In genomic region chr12:26338574-26339572, GRCh38 we compare ENCODE assay signal across 1 cellular context.
TF ChIP-seq lines count a peak whose summit lies in the region.

No MANE protein-coding gene starts in this region.

TF ChIP-seq in HCT116, 20 proteins besides CTCF, POLR2A, EP300 and RAD21 (continued from another document):
- TF ChIP-seq SIN3A (IDR thresholded peaks at IDR 0.05; ENCODE audit: low read depth) = no peak
- no peak for TF ChIP-seq CBX3 (IDR thresholded peaks at IDR 0.05; ENCODE audit: low read depth)
- no peak for TF ChIP-seq EZH2 (IDR thresholded peaks at IDR 0.05)
- TF ChIP-seq ZBTB33 (IDR thresholded peaks at IDR 0.05; ENCODE audit: extremely low read depth, insufficient replicate concordance, low read length) = no peak
- TF ChIP-seq EZH2phosphoT487 (IDR thresholded peaks at IDR 0.05; ENCODE audit: borderline replicate concordance) = no peak
- TF ChIP-seq SP1 (IDR thresholded peaks at IDR 0.05; ENCODE audit: low read depth) = peak; percentile 36; the same call in 1 of the 2 replicates
TF ChIP-seq in HCT116: peak in this region for 4.
